8 cellular contexts compared by ENCODE assay signal in genomic region chr5:149550267-149550582, GRCh38. TPM values are rescaled to one million over a fixed set of nuclear protein-coding genes. Genes with fewer than 3 reads are reported as not detected.
DNase-seq lines count a peak whose midpoint lies in the region; ATAC-seq and TF ChIP-seq lines count a peak whose summit lies in the region.

No MANE protein-coding gene starts in this region.

- ATAC-seq in right lobe of liver, result peak in 1 of 4 donors; percentile 8
- no peak for ATAC-seq in GM21447 (IDR thresholded peaks at IDR 0.05; ENCODE audit: unreplicated experiment)

- no peaks in the 10 kb centered on the region for H3K27me3 Mint-ChIP-seq in Calu3 (ENCODE audit: unreplicated experiment)

- H3K9me3 Mint-ChIP-seq in Calu3 (ENCODE audit: low read depth, unreplicated experiment), result no peaks in the 10 kb centered on the region

- H3K27me3 ChIP-seq in breast epithelium (no peaks in the 10 kb centered on the region), right lobe of liver (no peaks in the 10 kb centered on the region), tibial artery (no peaks in the 10 kb centered on the region)

- peak overlapping the region; percentile 97 to 99 for H3K27ac ChIP-seq in breast epithelium
- H3K27ac ChIP-seq in right lobe of liver, result peak overlapping the region; percentile 92 to 98 (median 97)
- H3K27ac ChIP-seq in tibial artery, result peak overlapping the region; percentile 97 to 99

- intact Hi-C loops in Calu3 (cut with micrococcal nuclease; ENCODE audit: unreplicated experiment) (no loop called here), breast epithelium (cut with DNase I; ENCODE audit: low total_unique reads) (loop anchor here (5.0 kb wide), 1 partner anchor 168 kb away; no protein-coding TSS in a partner anchor), right lobe of liver (cut with DNase I) (loop anchor here in 1 of 2 donors (5.0 kb wide), 1 partner anchor 98 kb away; no protein-coding TSS in a partner anchor), tibial artery (cut with DNase I; ENCODE audit: low total_unique reads) (no loop called here)

- DNase-seq in Calu3, result no peak
- DNase-seq in NCI-H226, result peak; percentile 27
- no peak for DNase-seq in breast epithelium (ENCODE audit: low spot score in 2 of 2)
- no peak for DNase-seq in right lobe of liver
- DNase-seq in tibial artery, result no peak
- no peak for DNase-seq in ureter (ENCODE audit: low spot score)
- DNase-seq in NCI-H446 treated with DMSO at 0.1 percent for 48 hours (lab: John Stamatoyannopoulos, UW), result no peak

- TF ChIP-seq POLR2A in breast epithelium (IDR thresholded peaks at IDR 0.05) (no peak), right lobe of liver (IDR thresholded peaks at IDR 0.05) (no peak)

- CTCF ChIA-PET in Calu3 (lab: Charles Lee), result interaction anchor here (1.1 to 1.9 kb wide), 2 partner anchors 12 to 104 kb away, joined by 3 to 4 read pairs; no protein-coding TSS in a partner anchor

- H3K36me3 ChIP-seq in breast epithelium (no peaks in the 10 kb centered on the region), right lobe of liver (peaks cover 0 to 29% (median 2%) of the 10 kb centered on the region in 4 donors), tibial artery (peaks cover 17 to 25% (median 21%) of the 10 kb centered on the region in 3 donors)

- no peaks in the 10 kb centered on the region for H3K9me3 ChIP-seq in breast epithelium
- no peaks in the 10 kb centered on the region for H3K9me3 ChIP-seq in right lobe of liver
- H3K9me3 ChIP-seq in tibial artery, result no peaks in the 10 kb centered on the region

- BruUV-seq in Calu3 (replicated peaks; lab: Mats Ljungman, UMichigan), result no TSS peak

- H3K4me1 Mint-ChIP-seq in Calu3 (ENCODE audit: low read depth, unreplicated experiment), result peaks cover 33% of the 10 kb centered on the region

- H3K27ac Mint-ChIP-seq in Calu3 (ENCODE audit: unreplicated experiment), result peak overlapping the region; percentile 92

- WGBS in right lobe of liver (ENCODE audit: insufficient coverage, low coverage, low lambda C conversion rate, missing lambda C conversion rate), result 0% methylated on average over 12 of the region's 12 CpGs

- no peak for TF ChIP-seq CTCF in Calu3 (IDR thresholded peaks at IDR 0.05; ENCODE audit: unreplicated experiment)
- no peak for TF ChIP-seq CTCF in breast epithelium (IDR thresholded peaks at IDR 0.05)
- TF ChIP-seq CTCF in right lobe of liver (IDR thresholded peaks at IDR 0.05), result no peak
- TF ChIP-seq CTCF in tibial artery (IDR thresholded peaks at IDR 0.05), result no peak

- H3K4me3 ChIP-seq in breast epithelium, result peak overlapping the region; percentile 62 to 99 (median 87)
- peak overlapping the region; percentile 88 to 91 (median 89) for H3K4me3 ChIP-seq in right lobe of liver
- H3K4me3 ChIP-seq in tibial artery, result peak overlapping the region; percentile 92 to 96

- no peaks in the 10 kb centered on the region for H3K4me1 ChIP-seq in breast epithelium
- peaks cover 0 to 33% (median 11%) of the 10 kb centered on the region in 4 donors for H3K4me1 ChIP-seq in right lobe of liver
- peaks cover 0 to 50% (median 26%) of the 10 kb centered on the region in 4 donors for H3K4me1 ChIP-seq in tibial artery

- peak overlapping the region; percentile 94 for H3K4me3 Mint-ChIP-seq in Calu3 (ENCODE audit: low read depth, unreplicated experiment)

- peaks cover 70% of the 10 kb centered on the region for H3K36me3 Mint-ChIP-seq in Calu3 (ENCODE audit: insufficient read depth, unreplicated experiment)

RNA-seq across cellular contexts. Expression of gene CSNK1A1, which starts 1.0 kb away (rescaled TPM):
- total RNA-seq in Calu3 (2022) (350 and 377 TPM in 2 replicates), breast epithelium (100 to 1,000 TPM; 151 to 350 (median 287) TPM), right lobe of liver (10 to 100 TPM; 79.7 to 87.1 (median 83.8) TPM), ureter (381 TPM)

RNA-seq across cellular contexts. Expression of gene ARHGEF37, which starts 31.1 kb away (rescaled TPM):
- total RNA-seq in Calu3 (2022) (13.0 and 16.1 TPM in 2 replicates), breast epithelium (10 to 100 TPM in 2 of 3 donors, 1 to 10 TPM in 1; 5.3 to 54.4 (median 29.2) TPM), right lobe of liver (1 to 10 TPM; 1.6 to 7.3 (median 2.1) TPM), ureter (11.9 TPM)
